In the genomic region with DNA sequence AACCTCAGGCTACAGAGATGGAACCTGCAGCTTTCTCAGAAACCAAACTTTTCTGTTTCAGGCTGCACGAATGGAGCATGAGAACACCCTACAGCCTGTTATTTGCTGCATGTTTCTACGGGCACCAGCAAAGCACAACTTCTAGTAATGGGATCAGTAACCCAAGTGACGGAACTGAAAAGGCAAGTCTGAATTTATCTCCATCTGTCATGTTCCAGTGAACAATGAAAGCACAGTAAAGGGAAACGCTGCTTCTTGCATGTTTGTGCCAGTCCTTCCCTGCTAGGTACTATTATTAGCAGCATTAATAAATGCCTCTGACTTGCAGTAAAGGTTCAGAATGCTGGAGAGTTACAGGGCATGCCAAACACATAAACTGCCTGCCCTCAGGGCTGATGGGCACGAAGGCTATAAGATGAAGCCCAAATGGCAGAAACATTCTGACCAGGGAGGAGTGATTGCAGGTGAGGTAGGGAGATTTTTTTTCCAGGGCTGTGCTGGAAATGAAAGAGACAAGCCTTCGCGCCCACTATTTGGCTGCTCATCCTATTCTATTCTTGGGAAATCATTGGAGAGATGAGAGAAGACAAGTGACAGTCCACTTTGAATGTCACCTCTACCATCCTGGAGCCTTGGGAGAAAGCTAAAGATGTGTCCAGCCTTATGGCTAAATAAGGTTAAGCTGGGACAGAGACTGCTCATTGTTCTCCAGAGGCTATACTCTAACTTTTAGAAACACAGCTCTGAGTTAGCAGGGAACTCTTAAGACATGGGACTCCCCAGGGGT, we compare ENCODE assay signal across 1 cellular context.
TF ChIP-seq lines count a peak whose summit lies in the region.

No MANE protein-coding gene starts in this region.

TF ChIP-seq in SK-N-SH, 30 proteins besides CTCF, POLR2A, EP300 and RAD21:
- no peak for TF ChIP-seq YY1 (IDR thresholded peaks at IDR 0.05; ENCODE audit: low read depth)
- no peak for TF ChIP-seq GABPA (IDR thresholded peaks at IDR 0.05; ENCODE audit: low read depth)
- TF ChIP-seq, protein P1, sequence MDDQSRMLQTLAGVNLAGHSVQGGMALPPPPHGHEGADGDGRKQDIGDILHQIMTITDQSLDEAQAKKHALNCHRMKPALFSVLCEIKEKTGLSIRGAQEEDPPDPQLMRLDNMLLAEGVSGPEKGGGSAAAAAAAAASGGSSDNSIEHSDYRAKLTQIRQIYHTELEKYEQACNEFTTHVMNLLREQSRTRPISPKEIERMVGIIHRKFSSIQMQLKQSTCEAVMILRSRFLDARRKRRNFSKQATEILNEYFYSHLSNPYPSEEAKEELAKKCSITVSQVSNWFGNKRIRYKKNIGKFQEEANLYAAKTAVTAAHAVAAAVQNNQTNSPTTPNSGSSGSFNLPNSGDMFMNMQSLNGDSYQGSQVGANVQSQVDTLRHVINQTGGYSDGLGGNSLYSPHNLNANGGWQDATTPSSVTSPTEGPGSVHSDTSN (IDR thresholded peaks at IDR 0.05): no peak
- TF ChIP-seq SMC3 (IDR thresholded peaks at IDR 0.05; ENCODE audit: low read depth, low read length): no peak
- TF ChIP-seq, protein P2, sequence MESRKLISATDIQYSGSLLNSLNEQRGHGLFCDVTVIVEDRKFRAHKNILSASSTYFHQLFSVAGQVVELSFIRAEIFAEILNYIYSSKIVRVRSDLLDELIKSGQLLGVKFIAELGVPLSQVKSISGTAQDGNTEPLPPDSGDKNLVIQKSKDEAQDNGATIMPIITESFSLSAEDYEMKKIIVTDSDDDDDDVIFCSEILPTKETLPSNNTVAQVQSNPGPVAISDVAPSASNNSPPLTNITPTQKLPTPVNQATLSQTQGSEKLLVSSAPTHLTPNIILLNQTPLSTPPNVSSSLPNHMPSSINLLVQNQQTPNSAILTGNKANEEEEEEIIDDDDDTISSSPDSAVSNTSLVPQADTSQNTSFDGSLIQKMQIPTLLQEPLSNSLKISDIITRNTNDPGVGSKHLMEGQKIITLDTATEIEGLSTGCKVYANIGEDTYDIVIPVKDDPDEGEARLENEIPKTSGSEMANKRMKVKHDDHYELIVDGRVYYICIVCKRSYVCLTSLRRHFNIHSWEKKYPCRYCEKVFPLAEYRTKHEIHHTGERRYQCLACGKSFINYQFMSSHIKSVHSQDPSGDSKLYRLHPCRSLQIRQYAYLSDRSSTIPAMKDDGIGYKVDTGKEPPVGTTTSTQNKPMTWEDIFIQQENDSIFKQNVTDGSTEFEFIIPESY (IDR thresholded peaks at IDR 0.05; ENCODE audit: borderline replicate concordance, low read depth): no peak
- no peak for TF ChIP-seq TAF1 (IDR thresholded peaks at IDR 0.05; ENCODE audit: borderline replicate concordance, low read depth, low read length)
- TF ChIP-seq, protein P3, sequence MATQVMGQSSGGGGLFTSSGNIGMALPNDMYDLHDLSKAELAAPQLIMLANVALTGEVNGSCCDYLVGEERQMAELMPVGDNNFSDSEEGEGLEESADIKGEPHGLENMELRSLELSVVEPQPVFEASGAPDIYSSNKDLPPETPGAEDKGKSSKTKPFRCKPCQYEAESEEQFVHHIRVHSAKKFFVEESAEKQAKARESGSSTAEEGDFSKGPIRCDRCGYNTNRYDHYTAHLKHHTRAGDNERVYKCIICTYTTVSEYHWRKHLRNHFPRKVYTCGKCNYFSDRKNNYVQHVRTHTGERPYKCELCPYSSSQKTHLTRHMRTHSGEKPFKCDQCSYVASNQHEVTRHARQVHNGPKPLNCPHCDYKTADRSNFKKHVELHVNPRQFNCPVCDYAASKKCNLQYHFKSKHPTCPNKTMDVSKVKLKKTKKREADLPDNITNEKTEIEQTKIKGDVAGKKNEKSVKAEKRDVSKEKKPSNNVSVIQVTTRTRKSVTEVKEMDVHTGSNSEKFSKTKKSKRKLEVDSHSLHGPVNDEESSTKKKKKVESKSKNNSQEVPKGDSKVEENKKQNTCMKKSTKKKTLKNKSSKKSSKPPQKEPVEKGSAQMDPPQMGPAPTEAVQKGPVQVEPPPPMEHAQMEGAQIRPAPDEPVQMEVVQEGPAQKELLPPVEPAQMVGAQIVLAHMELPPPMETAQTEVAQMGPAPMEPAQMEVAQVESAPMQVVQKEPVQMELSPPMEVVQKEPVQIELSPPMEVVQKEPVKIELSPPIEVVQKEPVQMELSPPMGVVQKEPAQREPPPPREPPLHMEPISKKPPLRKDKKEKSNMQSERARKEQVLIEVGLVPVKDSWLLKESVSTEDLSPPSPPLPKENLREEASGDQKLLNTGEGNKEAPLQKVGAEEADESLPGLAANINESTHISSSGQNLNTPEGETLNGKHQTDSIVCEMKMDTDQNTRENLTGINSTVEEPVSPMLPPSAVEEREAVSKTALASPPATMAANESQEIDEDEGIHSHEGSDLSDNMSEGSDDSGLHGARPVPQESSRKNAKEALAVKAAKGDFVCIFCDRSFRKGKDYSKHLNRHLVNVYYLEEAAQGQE (IDR thresholded peaks at IDR 0.05; ENCODE audit: low read depth, low read length): no peak
- TF ChIP-seq, protein P4, sequence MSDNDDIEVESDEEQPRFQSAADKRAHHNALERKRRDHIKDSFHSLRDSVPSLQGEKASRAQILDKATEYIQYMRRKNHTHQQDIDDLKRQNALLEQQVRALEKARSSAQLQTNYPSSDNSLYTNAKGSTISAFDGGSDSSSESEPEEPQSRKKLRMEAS (IDR thresholded peaks at IDR 0.05; ENCODE audit: low read depth): no peak
- TF ChIP-seq FOSL2 (IDR thresholded peaks at IDR 0.05; ENCODE audit: borderline replicate concordance, low read depth): no peak
- TF ChIP-seq NRF1 (IDR thresholded peaks at IDR 0.05; ENCODE audit: low read depth, low read length): no peak
- no peak for TF ChIP-seq RFX5 (IDR thresholded peaks at IDR 0.05; ENCODE audit: low read length)
- no peak for TF ChIP-seq FOXJ3 (CRISPR knock-in tag; IDR thresholded peaks at IDR 0.05)
- TF ChIP-seq CHD2 (IDR thresholded peaks at IDR 0.05; ENCODE audit: low read length, partially characterized antibody): no peak
- TF ChIP-seq TCF12 (IDR thresholded peaks at IDR 0.05): no peak
- no peak for TF ChIP-seq GATA2 (CRISPR knock-in tag; IDR thresholded peaks at IDR 0.05)
- no peak for TF ChIP-seq SIN3A (IDR thresholded peaks at IDR 0.05; ENCODE audit: borderline replicate concordance, low read depth, low read length)
- TF ChIP-seq, protein P5, sequence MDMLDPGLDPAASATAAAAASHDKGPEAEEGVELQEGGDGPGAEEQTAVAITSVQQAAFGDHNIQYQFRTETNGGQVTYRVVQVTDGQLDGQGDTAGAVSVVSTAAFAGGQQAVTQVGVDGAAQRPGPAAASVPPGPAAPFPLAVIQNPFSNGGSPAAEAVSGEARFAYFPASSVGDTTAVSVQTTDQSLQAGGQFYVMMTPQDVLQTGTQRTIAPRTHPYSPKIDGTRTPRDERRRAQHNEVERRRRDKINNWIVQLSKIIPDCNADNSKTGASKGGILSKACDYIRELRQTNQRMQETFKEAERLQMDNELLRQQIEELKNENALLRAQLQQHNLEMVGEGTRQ (IDR thresholded peaks at IDR 0.05; ENCODE audit: borderline replicate concordance, low read depth, low read length): no peak
- no peak for TF ChIP-seq EZH2phosphoT487 (IDR thresholded peaks at IDR 0.05; ENCODE audit: borderline replicate concordance, low read depth)
